In genomic region chr1:185739967-185740366, GRCh38 we compare ENCODE assay signal across 14 cellular contexts. TPM values are rescaled to one million over a fixed set of nuclear protein-coding genes. Genes with fewer than 3 reads are reported as not detected.
DNase-seq lines count a peak whose midpoint lies in the region; ATAC-seq, FAIRE-seq and TF ChIP-seq lines count a peak whose summit lies in the region.
"Had no signal": no experiment of that assay in that cellular context is flagged by ENCODE, and none has a peak within 500 bp of the region (broad histone marks: within the 10 kb centered on the region; RNA-seq: fewer than 3 reads in every experiment).

No MANE protein-coding gene starts in this region.

- no peak for TF ChIP-seq EP300 in HepG2 (IDR thresholded peaks at IDR 0.05; ENCODE audit: low read depth in 2 of 2, low read length in 2 of 2)
- TF ChIP-seq EP300 in HepG2 (CRISPR knock-in tag; IDR thresholded peaks at IDR 0.05; ENCODE audit: borderline replicate concordance): no peak

- H3K79me2 ChIP-seq in HepG2 (ENCODE audit: insufficient read depth, low read length): no peaks in the 10 kb centered on the region

- DNase-seq in bronchial epithelial cell (ENCODE audit: low read depth): peak; percentile 32
- DNase-seq in kidney: no peak
- no peak for DNase-seq in HepG2 (ENCODE audit: low spot score)
- DNase-seq: MV-4-11, NCI-H2081, NCI-H748 treated with DMSO at 0.1 percent for 48 hours had no signal

- H3K4me2 ChIP-seq in HepG2 (ENCODE audit: low read depth, low read length): no peak overlapping the region
- H3K4me2 ChIP-seq: BLaER1 treated with 17β-estradiol and CSF1 and Interleukin-3, amounts not matched to agents 10 nM and 100 nM had no signal

- H3K9me3 ChIP-seq in kidney (ENCODE audit: control insufficient read depth in 1 of 2, low read length in 2 of 2): no peaks in the 10 kb centered on the region
- H3K9me3 ChIP-seq in HepG2 (ENCODE audit: low read length): 0 out of 2 replicates have a peak, but pooled peaks cover 5% of the 10 kb centered on the region
- H3K9me3 ChIP-seq: HAP-1 had no signal

- intact Hi-C loops in kidney (cut with DNase I): loop anchor here (10.0 kb wide), 1 partner anchor 485 kb away; no protein-coding TSS in a partner anchor
- intact Hi-C loops in HepG2 (cut with micrococcal nuclease; ENCODE audit: unreplicated experiment): no loop called here

- no peak overlapping the region for H3K27ac ChIP-seq in kidney (ENCODE audit: low read depth in 2 of 2, low read length in 2 of 2)
- no peak overlapping the region for H3K27ac ChIP-seq in HepG2 (ENCODE audit: extremely low read length, insufficient read depth, low read length)
- H3K27ac ChIP-seq: BLaER1 treated with 17β-estradiol and CSF1 and Interleukin-3, amounts not matched to agents 10 nM and 100 nM had no signal

- POLR2A ChIA-PET in HepG2 (lab: Yijun Ruan, JAX): no interaction called here

- TF ChIP-seq CTCF in bronchial epithelial cell (IDR thresholded peaks at IDR 0.05; ENCODE audit: insufficient read depth, low read length, severe bottlenecking) (no peak), kidney (IDR thresholded peaks at IDR 0.05; ENCODE audit: borderline replicate concordance, extremely low read depth, insufficient read depth) (no peak), HepG2 (CRISPR knock-in tag; IDR thresholded peaks at IDR 0.05) (no peak)

- WGBS in HepG2 (ENCODE audit: low lambda C conversion rate): 2% methylated on average over 2 of the region's 2 CpGs

- H4K20me1 ChIP-seq in HepG2 (ENCODE audit: insufficient read depth, low read length): no peaks in the 10 kb centered on the region
- H4K20me1 ChIP-seq: BLaER1 treated with 17β-estradiol and CSF1 and Interleukin-3, amounts not matched to agents 10 nM and 100 nM had no signal

- H3K4me1 ChIP-seq in kidney (ENCODE audit: control insufficient read depth in 1 of 2, insufficient read depth in 1 of 2, low read depth in 1 of 2, low read length in 2 of 2): no peaks in the 10 kb centered on the region
- peaks cover 5% of the 10 kb centered on the region; the same call in 1 of the 2 replicates for H3K4me1 ChIP-seq in HepG2 (ENCODE audit: insufficient read depth, low read length)
- H3K4me1 ChIP-seq: BLaER1 treated with 17β-estradiol and CSF1 and Interleukin-3, amounts not matched to agents 10 nM and 100 nM; HAP-1 had no signal

- FAIRE-seq in bronchial epithelial cell (lab: Jason Lieb, UNC): no peak
- FAIRE-seq in kidney (lab: Jason Lieb, UNC): no peak
- FAIRE-seq in HepG2 (lab: Jason Lieb, UNC): no peak
- FAIRE-seq: RCC 7860 had no signal

- in situ Hi-C loops in HepG2 (cut with HindIII; ENCODE audit: extremely low pct_ligation_motif_present, low pct_unique_long_range_greater_than_20kb): no loop called here

- H3K4me3 ChIP-seq in bronchial epithelial cell (ENCODE audit: low read depth, low read length) (no peak overlapping the region), kidney (ENCODE audit: low read length in 2 of 2) (no peak overlapping the region), HepG2 (replicated peaks in 1 of 3; ENCODE audit: insufficient read depth in 1 of 3, low read depth in 2 of 3, low read length in 3 of 3) (no peak overlapping the region)
- H3K4me3 ChIP-seq: BLaER1 treated with 17β-estradiol and CSF1 and Interleukin-3, amounts not matched to agents 10 nM and 100 nM; HAP-1 had no signal

- H3K9ac ChIP-seq in kidney (ENCODE audit: low read length in 2 of 2): no peak overlapping the region
- H3K9ac ChIP-seq in HepG2 (ENCODE audit: insufficient read depth, low read depth, low read length): no peak overlapping the region
- H3K9ac ChIP-seq: BLaER1 treated with 17β-estradiol and CSF1 and Interleukin-3, amounts not matched to agents 10 nM and 100 nM had no signal

- ATAC-seq in GM18519 (IDR thresholded peaks at IDR 0.05; ENCODE audit: low FRiP score, unreplicated experiment) (peak; percentile 47), GM19395 (IDR thresholded peaks at IDR 0.05; ENCODE audit: unreplicated experiment) (peak; percentile 77), HG02973 (IDR thresholded peaks at IDR 0.05; ENCODE audit: unreplicated experiment) (peak; percentile 74), HepG2 (no peak), GM21529 (IDR thresholded peaks at IDR 0.05; ENCODE audit: unreplicated experiment) (no peak)

- H3K36me3 ChIP-seq in bronchial epithelial cell (ENCODE audit: control insufficient read depth, insufficient read depth, low read length) (no peaks in the 10 kb centered on the region), kidney (ENCODE audit: control insufficient read depth in 1 of 2, insufficient read depth in 2 of 2, low read length in 2 of 2) (no peaks in the 10 kb centered on the region), HepG2 (replicated peaks in 1 of 2; ENCODE audit: control insufficient read depth in 1 of 2, insufficient read depth in 2 of 2, low read length in 2 of 2) (no peaks in the 10 kb centered on the region)
- H3K36me3 ChIP-seq: BLaER1 treated with 17β-estradiol and CSF1 and Interleukin-3, amounts not matched to agents 10 nM and 100 nM; HAP-1 had no signal

- no peak overlapping the region for H2AFZ ChIP-seq in HepG2 (ENCODE audit: low read length)

- BruUV-seq in HepG2 (replicated peaks; lab: Mats Ljungman, UMichigan): no TSS peak

- CTCF ChIA-PET in HepG2 (lab: Yijun Ruan, JAX; ENCODE audit: low intra/inter-chr PET ratio, low total read pairs): no interaction called here

- TF ChIP-seq POLR2A in HepG2 (IDR thresholded peaks at IDR 0.05; ENCODE audit: insufficient read depth in 1 of 2, low read depth in 2 of 2, low read length in 2 of 2): no peak

- no peak for TF ChIP-seq RAD21 in HepG2 (CRISPR knock-in tag; IDR thresholded peaks at IDR 0.05)

- H3K27me3 ChIP-seq in bronchial epithelial cell (ENCODE audit: control insufficient read depth, insufficient read depth, low read length) (no peaks in the 10 kb centered on the region), HepG2 (ENCODE audit: control insufficient read depth in 1 of 2, insufficient read depth in 2 of 2, low read length in 2 of 2) (peaks cover 0 to 9% of the 10 kb centered on the region in 2 experiments; a peak in 3 of 5 replicates)
- H3K27me3 ChIP-seq: BLaER1 treated with 17β-estradiol and CSF1 and Interleukin-3, amounts not matched to agents 10 nM and 100 nM had no signal

TF ChIP-seq in HepG2, 621 proteins besides CTCF, POLR2A, EP300 and RAD21 (continues in another document):
- no peak for TF ChIP-seq TBP (CRISPR knock-in tag; IDR thresholded peaks at IDR 0.05)
- TF ChIP-seq ZNF101 (CRISPR knock-in tag; IDR thresholded peaks at IDR 0.05; ENCODE audit: borderline replicate concordance, low read depth): no peak
- no peak for TF ChIP-seq MLLT10 (CRISPR knock-in tag; IDR thresholded peaks at IDR 0.05)
- TF ChIP-seq KMT2B (CRISPR knock-in tag; IDR thresholded peaks at IDR 0.05): no peak
- TF ChIP-seq SATB2 (CRISPR knock-in tag; IDR thresholded peaks at IDR 0.05): no peak
- TF ChIP-seq, protein P1, sequence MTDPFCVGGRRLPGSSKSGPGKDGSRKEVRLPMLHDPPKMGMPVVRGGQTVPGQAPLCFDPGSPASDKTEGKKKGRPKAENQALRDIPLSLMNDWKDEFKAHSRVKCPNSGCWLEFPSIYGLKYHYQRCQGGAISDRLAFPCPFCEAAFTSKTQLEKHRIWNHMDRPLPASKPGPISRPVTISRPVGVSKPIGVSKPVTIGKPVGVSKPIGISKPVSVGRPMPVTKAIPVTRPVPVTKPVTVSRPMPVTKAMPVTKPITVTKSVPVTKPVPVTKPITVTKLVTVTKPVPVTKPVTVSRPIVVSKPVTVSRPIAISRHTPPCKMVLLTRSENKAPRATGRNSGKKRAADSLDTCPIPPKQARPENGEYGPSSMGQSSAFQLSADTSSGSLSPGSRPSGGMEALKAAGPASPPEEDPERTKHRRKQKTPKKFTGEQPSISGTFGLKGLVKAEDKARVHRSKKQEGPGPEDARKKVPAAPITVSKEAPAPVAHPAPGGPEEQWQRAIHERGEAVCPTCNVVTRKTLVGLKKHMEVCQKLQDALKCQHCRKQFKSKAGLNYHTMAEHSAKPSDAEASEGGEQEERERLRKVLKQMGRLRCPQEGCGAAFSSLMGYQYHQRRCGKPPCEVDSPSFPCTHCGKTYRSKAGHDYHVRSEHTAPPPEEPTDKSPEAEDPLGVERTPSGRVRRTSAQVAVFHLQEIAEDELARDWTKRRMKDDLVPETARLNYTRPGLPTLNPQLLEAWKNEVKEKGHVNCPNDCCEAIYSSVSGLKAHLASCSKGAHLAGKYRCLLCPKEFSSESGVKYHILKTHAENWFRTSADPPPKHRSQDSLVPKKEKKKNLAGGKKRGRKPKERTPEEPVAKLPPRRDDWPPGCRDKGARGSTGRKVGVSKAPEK (CRISPR knock-in tag; IDR thresholded peaks at IDR 0.05; ENCODE audit: borderline replicate concordance): no peak

RNA-seq across cellular contexts. Expression of gene HMCN1, which starts 5.8 kb away (rescaled TPM):
- total RNA-seq in bronchial epithelial cell (1.1 and 1.9 TPM in 2 replicates), kidney (2.7 TPM), HepG2 (2016; rRNA removed; fragmentation: Illumina TruSeq; extraction: Trizol) (not detected in 2 replicates)
- polyA plus RNA-seq in kidney (ENCODE audit: insufficient read depth, low read depth, low replicate concordance) (0.97 TPM), HepG2 (2011; rRNA removed) (0.03 and 0.10 TPM in 2 replicates)
- total RNA-seq in HepG2 (2016; cell fraction: cytosol; rRNA removed; fragmentation: Illumina TruSeq; extraction: Trizol; ENCODE audit: low read depth): not detected in 2 replicates
- total RNA-seq in HepG2 (2016; cell fraction: insoluble cytoplasmic fraction; rRNA removed; fragmentation: Illumina TruSeq; extraction: Trizol): not detected in 2 replicates
- not detected in 2 replicates for total RNA-seq in HepG2 (2016; cell fraction: membrane; rRNA removed; fragmentation: Illumina TruSeq; extraction: Trizol)
- 0.03 TPM in 1 of 2 replicates, not detected in the other for total RNA-seq in HepG2 (2016; cell fraction: nucleus; rRNA removed; fragmentation: Illumina TruSeq; extraction: Trizol)
- under 0.01 TPM in 1 of 2 replicates, not detected in the other for polyA plus RNA-seq in HepG2 (2011; cell fraction: cytosol; rRNA removed)
- polyA plus RNA-seq in HepG2 (2011; cell fraction: nucleus; rRNA removed): 0.02 and 0.24 TPM in 2 replicates
- not detected in 2 replicates for polyA plus RNA-seq in HepG2 (2012)
- polyA plus RNA-seq in HepG2 (2016; cell fraction: cytosol; fragmentation: Illumina TruSeq; extraction: Trizol; ENCODE audit: low read depth): not detected in 2 replicates
- polyA plus RNA-seq in HepG2 (2016; cell fraction: insoluble cytoplasmic fraction; fragmentation: Illumina TruSeq; extraction: Trizol; ENCODE audit: low read depth): not detected in 2 replicates
- polyA plus RNA-seq in HepG2 (2016; cell fraction: membrane; fragmentation: Illumina TruSeq; extraction: Trizol; ENCODE audit: low read depth): not detected in 2 replicates
- polyA plus RNA-seq in HepG2 (2016; cell fraction: nucleus; fragmentation: Illumina TruSeq; extraction: Trizol; ENCODE audit: insufficient read depth, low read depth): not detected in 2 replicates
- 0.02 and 3.1 TPM in 2 replicates for polyA minus RNA-seq in HepG2 (2011; rRNA and poly(A)+ RNA removed; ENCODE audit: low replicate concordance)
- polyA minus RNA-seq in HepG2 (2011; cell fraction: cytosol; rRNA and poly(A)+ RNA removed): not detected in 2 replicates
- 0.12 and 0.13 TPM in 2 replicates for polyA minus RNA-seq in HepG2 (2011; cell fraction: nucleus; rRNA and poly(A)+ RNA removed)
- polyA plus RNA-seq: IgD-negative memory B cell had no signal

Comparison
In these comparisons a context has a peak if more than half of its experiments do, and no peak if none do; other contexts are left out.
1. ATAC-seq: peak in GM18519 (single experiment), GM19395 (single experiment) and HG02973 (single experiment); none in HepG2 (single experiment) and GM21529 (single experiment).